33 cellular contexts compared by ENCODE assay signal in genomic region chr1:179048339-179049124, GRCh38.
"Had no signal": no experiment of that assay in that cellular context is flagged by ENCODE, and none has a peak within 500 bp of the region (broad histone marks: within the 10 kb centered on the region; RNA-seq: fewer than 3 reads in every experiment).

No MANE protein-coding gene starts in this region.

- H3K9ac ChIP-seq: KMS-11 had no signal

- H3K4me3 Mint-ChIP-seq: activated CD4-positive, alpha-beta T cell treated with anti-CD3 and anti-CD28 coated beads for 36 hours; activated CD4-positive, alpha-beta T cell treated with anti-CD3 and anti-CD28 coated beads, Interleukin-2, amount 10 ng/mL, durations not matched to agents 7 days and 5 days; activated CD8-positive, alpha-beta memory T cell treated with anti-CD3 and anti-CD28 coated beads, Interleukin-2, amount 10 ng/mL, durations not matched to agents 7 days and 5 days; activated naive CD4-positive, alpha-beta T cell treated with anti-CD3 and anti-CD28 coated beads, Interleukin-2, amount 50 U/mL, for 24 hours; activated naive CD8-positive, alpha-beta T cell treated with anti-CD3 and anti-CD28 coated beads, Interleukin-2, amount 10 ng/mL, durations not matched to agents 7 days and 5 days; central memory CD8-positive, alpha-beta T cell; IgD-negative memory B cell; WTC11 had no signal

- H3K27me3 Mint-ChIP-seq: activated CD4-positive, alpha-beta T cell treated with anti-CD3 and anti-CD28 coated beads for 36 hours; activated CD4-positive, alpha-beta T cell treated with anti-CD3 and anti-CD28 coated beads, Interleukin-2, amount 10 ng/mL, durations not matched to agents 7 days and 5 days; activated CD8-positive, alpha-beta memory T cell treated with anti-CD3 and anti-CD28 coated beads, Interleukin-2, amount 10 ng/mL, durations not matched to agents 7 days and 5 days; activated naive CD4-positive, alpha-beta T cell treated with anti-CD3 and anti-CD28 coated beads, Interleukin-2, amount 50 U/mL, for 24 hours; activated naive CD8-positive, alpha-beta T cell treated with anti-CD3 and anti-CD28 coated beads, Interleukin-2, amount 10 ng/mL, durations not matched to agents 7 days and 5 days; central memory CD8-positive, alpha-beta T cell; IgD-negative memory B cell had no signal

- H3K9me3 ChIP-seq: ascending aorta had no signal

- H3K4me2 ChIP-seq: KMS-11, PC-9 had no signal

- ATAC-seq: activated CD4-positive, alpha-beta T cell treated with anti-CD3 and anti-CD28 coated beads for 36 hours; activated CD4-positive, CD25-positive, alpha-beta regulatory T cell treated with anti-CD3 and anti-CD28 coated beads, Interleukin-2, amount 50 U/mL, for 24 hours; activated CD8-positive, alpha-beta memory T cell treated with anti-CD3 and anti-CD28 coated beads, Interleukin-2, amount 10 ng/mL, durations not matched to agents 7 days and 5 days; Right ventricle myocardium inferior; WTC11 had no signal

- H3K36me3 Mint-ChIP-seq: WTC11 had no signal

- H3K4me1 Mint-ChIP-seq: activated CD4-positive, alpha-beta T cell treated with anti-CD3 and anti-CD28 coated beads for 36 hours; WTC11 had no signal

- H3K27ac ChIP-seq: ascending aorta, KMS-11, PC-9, RWPE1 had no signal

- H3K27ac Mint-ChIP-seq: activated CD4-positive, alpha-beta T cell treated with anti-CD3 and anti-CD28 coated beads for 36 hours; activated CD4-positive, alpha-beta T cell treated with anti-CD3 and anti-CD28 coated beads, Interleukin-2, amount 10 ng/mL, durations not matched to agents 7 days and 5 days; activated CD8-positive, alpha-beta memory T cell treated with anti-CD3 and anti-CD28 coated beads, Interleukin-2, amount 10 ng/mL, durations not matched to agents 7 days and 5 days; activated naive CD4-positive, alpha-beta T cell treated with anti-CD3 and anti-CD28 coated beads, Interleukin-2, amount 50 U/mL, for 24 hours; activated naive CD8-positive, alpha-beta T cell treated with anti-CD3 and anti-CD28 coated beads, Interleukin-2, amount 10 ng/mL, durations not matched to agents 7 days and 5 days; WTC11 had no signal

- H3K36me3 ChIP-seq: cardiac muscle cell had no signal

- H3K27me3 ChIP-seq: ascending aorta, cardiac muscle cell had no signal

- H3K9me3 Mint-ChIP-seq: activated CD4-positive, alpha-beta T cell treated with anti-CD3 and anti-CD28 coated beads, Interleukin-2, amount 10 ng/mL, durations not matched to agents 7 days and 5 days; activated naive CD4-positive, alpha-beta T cell treated with anti-CD3 and anti-CD28 coated beads, Interleukin-2, amount 50 U/mL, for 24 hours; activated naive CD8-positive, alpha-beta T cell treated with anti-CD3 and anti-CD28 coated beads, Interleukin-2, amount 10 ng/mL, durations not matched to agents 7 days and 5 days; central memory CD8-positive, alpha-beta T cell; IgD-negative memory B cell; WTC11 had no signal

- H2AFZ ChIP-seq: PC-9 had no signal

- DNase-seq: activated CD4-positive, alpha-beta T cell treated with anti-CD3 and anti-CD28 coated beads for 36 hours; activated CD4-positive, alpha-beta T cell treated with anti-CD3 and anti-CD28 coated beads, Interleukin-2, amount 10 ng/mL, durations not matched to agents 7 days and 5 days; activated CD4-positive, alpha-beta T cell treated with anti-CD3 and anti-CD28 coated beads, Interleukin-2, amount 50 U/mL, for 48 hours; activated CD8-positive, alpha-beta memory T cell treated with anti-CD3 and anti-CD28 coated beads for 24 hours; activated CD8-positive, alpha-beta memory T cell treated with anti-CD3 and anti-CD28 coated beads, Interleukin-2, amount 10 ng/mL, durations not matched to agents 7 days and 5 days; activated CD8-positive, alpha-beta memory T cell treated with anti-CD3 and anti-CD28 coated beads, Interleukin-2, amount 50 U/mL, for 48 hours; activated effector memory CD4-positive, alpha-beta T cell treated with Interleukin-2 at 50 U/mL for 16 hours; activated naive CD8-positive, alpha-beta T cell treated with anti-CD3 and anti-CD28 coated beads, Interleukin-2, amount 10 ng/mL, durations not matched to agents 7 days and 5 days; activated T-cell treated with anti-CD3 and anti-CD28 coated beads, Interleukin-2, amount 50 U/mL, for 48 hours; amygdala; NCI-H1048; NCI-H1105 treated with DMSO at 0.1 percent for 48 hours; NCI-H1436; NCI-H1694; NCI-H1930; NCI-H2081 treated with DMSO at 0.1 percent for 48 hours; NCI-H226; NCI-H446 treated with DMSO at 0.1 percent for 48 hours; NCI-H524; PC-9; SW 1271; T-helper 1 cell; T1000 had no signal

- H3K4me3 ChIP-seq: ascending aorta, cardiac muscle cell, PC-9 had no signal
